In genomic region chr4:23932935-23933334, GRCh38 we compare ENCODE assay signal across 16 cellular contexts. TPM values are rescaled to one million over a fixed set of nuclear protein-coding genes. Genes with fewer than 3 reads are reported as not detected.
DNase-seq lines count a peak whose midpoint lies in the region; ATAC-seq, FAIRE-seq and TF ChIP-seq lines count a peak whose summit lies in the region.
"Had no signal": no experiment of that assay in that cellular context is flagged by ENCODE, and none has a peak within 500 bp of the region (broad histone marks: within the 10 kb centered on the region; RNA-seq: fewer than 3 reads in every experiment).

No MANE protein-coding gene starts in this region.

- H3K27ac ChIP-seq in fibroblast of lung (ENCODE audit: insufficient read depth, low read length), result no peak overlapping the region
- H3K27ac ChIP-seq in neural progenitor cell, result no peak overlapping the region
- no peak overlapping the region for H3K27ac ChIP-seq in HepG2 (ENCODE audit: extremely low read length, insufficient read depth, low read length)

- in situ Hi-C loops in HepG2 (cut with HindIII; ENCODE audit: extremely low pct_ligation_motif_present, low pct_unique_long_range_greater_than_20kb), result no loop called here

- peaks cover 7% of the 10 kb centered on the region for H3K4me1 ChIP-seq in fibroblast of lung (ENCODE audit: control insufficient read depth, extremely low read depth, insufficient read depth, low read length)
- H3K4me1 ChIP-seq in neural progenitor cell, result peaks cover 11% of the 10 kb centered on the region
- H3K4me1 ChIP-seq in HepG2 (ENCODE audit: insufficient read depth, low read length), result peaks cover 20% of the 10 kb centered on the region

- BruUV-seq in HepG2 (replicated peaks; lab: Mats Ljungman, UMichigan), result no TSS peak

- H4K20me1 ChIP-seq in fibroblast of lung (ENCODE audit: control insufficient read depth, extremely low read depth, insufficient read depth, low read length) (no peaks in the 10 kb centered on the region), neural progenitor cell (ENCODE audit: low read depth) (no peaks in the 10 kb centered on the region), HepG2 (ENCODE audit: insufficient read depth, low read length) (no peaks in the 10 kb centered on the region)

- no peak overlapping the region for H3K27ac Mint-ChIP-seq in neural progenitor cell
- H3K27ac Mint-ChIP-seq: activated CD4-positive, alpha-beta T cell treated with anti-CD3 and anti-CD28 coated beads, Interleukin-2, amount 10 ng/mL, durations not matched to agents 7 days and 5 days; CD4-positive, alpha-beta memory T cell; immature natural killer cell; stimulated activated naive CD8-positive, alpha-beta T cell treated with anti-CD3 and anti-CD28 coated beads, Interleukin-15, Interleukin-2, amounts not matched to agents 100 ng/mL and 50 ng/mL, for 24 hours had no signal

- peaks cover 2% of the 10 kb centered on the region for H3K36me3 Mint-ChIP-seq in neural progenitor cell
- H3K36me3 Mint-ChIP-seq: CD4-positive, alpha-beta memory T cell; immature natural killer cell had no signal

- no peak for TF ChIP-seq POLR2A in HepG2 (IDR thresholded peaks at IDR 0.05; ENCODE audit: insufficient read depth in 1 of 2, low read depth in 2 of 2, low read length in 2 of 2)

- H3K4me3 ChIP-seq in MG63 (no peak overlapping the region), fibroblast of lung (replicated peaks in 1 of 4; ENCODE audit: control extremely low read depth in 1 of 4, insufficient read depth in 1 of 4, low read depth in 3 of 4, low read length in 4 of 4) (no peak overlapping the region), neural progenitor cell (no peak overlapping the region), HepG2 (replicated peaks in 1 of 3; ENCODE audit: insufficient read depth in 1 of 3, low read depth in 2 of 3, low read length in 3 of 3) (no peak overlapping the region)

- H3K36me3 ChIP-seq in MG63 (no peaks in the 10 kb centered on the region), fibroblast of lung (ENCODE audit: control insufficient read depth, insufficient read depth, low read length) (no peaks in the 10 kb centered on the region), neural progenitor cell (no peaks in the 10 kb centered on the region), HepG2 (replicated peaks in 1 of 2; ENCODE audit: control insufficient read depth in 1 of 2, insufficient read depth in 2 of 2, low read length in 2 of 2) (no peaks in the 10 kb centered on the region)

- H3K9me3 ChIP-seq in MG63 (no peaks in the 10 kb centered on the region), fibroblast of lung (ENCODE audit: control insufficient read depth, insufficient read depth, low read depth, low read length) (no peaks in the 10 kb centered on the region), neural progenitor cell (ENCODE audit: low read depth) (no peaks in the 10 kb centered on the region), HepG2 (ENCODE audit: low read length) (peaks cover 15% of the 10 kb centered on the region)
- H3K9me3 ChIP-seq: SK-N-SH had no signal

- FAIRE-seq in HepG2 (lab: Jason Lieb, UNC), result no peak

- H3K27me3 ChIP-seq in MG63, result no peaks in the 10 kb centered on the region
- no peaks in the 10 kb centered on the region for H3K27me3 ChIP-seq in fibroblast of lung (ENCODE audit: control insufficient read depth, insufficient read depth, low read length)
- no peaks in the 10 kb centered on the region for H3K27me3 ChIP-seq in neural progenitor cell
- H3K27me3 ChIP-seq in HepG2 (ENCODE audit: control insufficient read depth in 1 of 2, insufficient read depth in 2 of 2, low read length in 2 of 2), result peaks cover 0 to 1% of the 10 kb centered on the region in 2 experiments; a peak in 1 of 5 replicates

- H2AFZ ChIP-seq in fibroblast of lung (ENCODE audit: low read length), result no peak overlapping the region
- peak overlapping the region; percentile 28 for H2AFZ ChIP-seq in neural progenitor cell (replicated peaks)
- H2AFZ ChIP-seq in HepG2 (ENCODE audit: low read length), result no peak overlapping the region

- H3K9ac ChIP-seq in fibroblast of lung (ENCODE audit: insufficient read depth, low read length) (no peak overlapping the region), neural progenitor cell (no peak overlapping the region), HepG2 (ENCODE audit: insufficient read depth, low read depth, low read length) (no peak overlapping the region)
- H3K9ac ChIP-seq: SK-N-SH had no signal

- no peaks in the 10 kb centered on the region for H3K27me3 Mint-ChIP-seq in neural progenitor cell (ENCODE audit: insufficient read depth, low read depth)
- H3K27me3 Mint-ChIP-seq: activated CD4-positive, alpha-beta T cell treated with anti-CD3 and anti-CD28 coated beads, Interleukin-2, amount 10 ng/mL, durations not matched to agents 7 days and 5 days; CD4-positive, alpha-beta memory T cell; stimulated activated naive CD8-positive, alpha-beta T cell treated with anti-CD3 and anti-CD28 coated beads, Interleukin-15, Interleukin-2, amounts not matched to agents 100 ng/mL and 50 ng/mL, for 24 hours had no signal

- peak; percentile 56 for DNase-seq in AG20443 (ENCODE audit: low spot score)
- peak; percentile 7 for DNase-seq in MG63
- peak; percentile 60 to 77 for DNase-seq in fibroblast of lung (ENCODE audit: low read depth in 2 of 2)
- peak; percentile 36 for DNase-seq in neural progenitor cell (ENCODE audit: low spot score)
- DNase-seq in NCI-H345 (lab: John Stamatoyannopoulos, UW), result no peak
- DNase-seq in HepG2 (ENCODE audit: low spot score), result no peak
- no peak for DNase-seq in NCI-H1436 treated with DMSO at 0.1 percent for 48 hours (lab: John Stamatoyannopoulos, UW)
- DNase-seq: activated CD4-positive, alpha-beta T cell treated with anti-CD3 and anti-CD28 coated beads, Interleukin-2, amount 10 ng/mL, durations not matched to agents 7 days and 5 days; activated gamma-delta T cell; CD4-positive, alpha-beta memory T cell; immature natural killer cell; NCI-H526; SK-N-SH; stimulated activated CD4-positive, alpha-beta T cell treated with anti-CD3 and anti-CD28 coated beads, Interleukin-4, amount 100 ng/mL, for 1 hour had no signal

- peaks cover 15% of the 10 kb centered on the region for H3F3A ChIP-seq in neural progenitor cell (ENCODE audit: low read depth)

- H3K79me2 ChIP-seq in fibroblast of lung (ENCODE audit: control insufficient read depth, insufficient read depth, low read length) (no peaks in the 10 kb centered on the region), neural progenitor cell (ENCODE audit: low read depth) (no peaks in the 10 kb centered on the region), HepG2 (ENCODE audit: insufficient read depth, low read length) (no peaks in the 10 kb centered on the region)

- TF ChIP-seq EP300 in HepG2 (IDR thresholded peaks at IDR 0.05; ENCODE audit: low read depth in 2 of 2, low read length in 2 of 2) (no peak), HepG2 (CRISPR knock-in tag; IDR thresholded peaks at IDR 0.05; ENCODE audit: borderline replicate concordance) (no peak)

- H3K4me2 ChIP-seq in fibroblast of lung (ENCODE audit: extremely low read depth, insufficient read depth, low read length) (no peak overlapping the region), neural progenitor cell (no peak overlapping the region), HepG2 (ENCODE audit: low read depth, low read length) (no peak overlapping the region)
- H3K4me2 ChIP-seq: SK-N-SH had no signal

- no peak overlapping the region for H3K4me3 Mint-ChIP-seq in neural progenitor cell
- H3K4me3 Mint-ChIP-seq: activated CD4-positive, alpha-beta T cell treated with anti-CD3 and anti-CD28 coated beads, Interleukin-2, amount 10 ng/mL, durations not matched to agents 7 days and 5 days; CD4-positive, alpha-beta memory T cell; immature natural killer cell; stimulated activated naive CD8-positive, alpha-beta T cell treated with anti-CD3 and anti-CD28 coated beads, Interleukin-15, Interleukin-2, amounts not matched to agents 100 ng/mL and 50 ng/mL, for 24 hours had no signal

- intact Hi-C loops in HepG2 (cut with micrococcal nuclease; ENCODE audit: unreplicated experiment), result no loop called here

- TF ChIP-seq CTCF in fibroblast of lung (conservative IDR thresholded peaks at IDR 0.05 in 1 of 2, IDR thresholded peaks at IDR 0.05 in 1 of 2; ENCODE audit: low read depth in 1 of 2, low read length in 2 of 2) (peak; percentile 56), neural progenitor cell (IDR thresholded peaks at IDR 0.05) (peak; percentile 51), HepG2 (CRISPR knock-in tag; IDR thresholded peaks at IDR 0.05) (no peak)

- no peak for ATAC-seq in GM21717 (IDR thresholded peaks at IDR 0.05; ENCODE audit: unreplicated experiment)
- no peak for ATAC-seq in HepG2

- no peak for TF ChIP-seq RAD21 in HepG2 (CRISPR knock-in tag; IDR thresholded peaks at IDR 0.05)

- 21% methylated on average over 4 of the region's 4 CpGs for WGBS in HepG2 (ENCODE audit: low lambda C conversion rate)

- POLR2A ChIA-PET in HepG2 (lab: Yijun Ruan, JAX), result no interaction called here

- H3K4me1 Mint-ChIP-seq in neural progenitor cell, result peaks cover 18% of the 10 kb centered on the region
- H3K4me1 Mint-ChIP-seq: activated CD4-positive, alpha-beta T cell treated with anti-CD3 and anti-CD28 coated beads, Interleukin-2, amount 10 ng/mL, durations not matched to agents 7 days and 5 days; CD4-positive, alpha-beta memory T cell; immature natural killer cell had no signal

- H3K9me3 Mint-ChIP-seq in neural progenitor cell, result no peaks in the 10 kb centered on the region
- H3K9me3 Mint-ChIP-seq: activated CD4-positive, alpha-beta T cell treated with anti-CD3 and anti-CD28 coated beads, Interleukin-2, amount 10 ng/mL, durations not matched to agents 7 days and 5 days had no signal

- CTCF ChIA-PET in HepG2 (lab: Yijun Ruan, JAX; ENCODE audit: low intra/inter-chr PET ratio, low total read pairs), result no interaction called here

RNA-seq across cellular contexts. Expression of gene PPARGC1A, which starts 43.1 kb away (rescaled TPM):
- not detected in 2 replicates for total RNA-seq in MG63 (2014; rRNA removed; shearing (Covaris generic); ENCODE audit: low replicate concordance)
- 4.4 and 6.9 TPM in 2 replicates for total RNA-seq in fibroblast of lung
- 0.56 and 1.3 TPM in 2 replicates for polyA plus RNA-seq in fibroblast of lung
- 0.29 and 0.33 TPM in 2 replicates for polyA plus RNA-seq in fibroblast of lung (2012)
- 0.11 and 2.3 TPM in 2 replicates for polyA minus RNA-seq in fibroblast of lung (ENCODE audit: low replicate concordance)
- total RNA-seq in neural progenitor cell (ENCODE audit: low replicate concordance), result 1.7 and 6.6 TPM in 2 replicates
- total RNA-seq in HepG2 (2016; rRNA removed; fragmentation: Illumina TruSeq; extraction: Trizol), result 18.8 and 20.7 TPM in 2 replicates
- 2.1 and 2.8 TPM in 2 replicates for total RNA-seq in HepG2 (2016; cell fraction: cytosol; rRNA removed; fragmentation: Illumina TruSeq; extraction: Trizol; ENCODE audit: low read depth)
- 16.5 and 17.8 TPM in 2 replicates for total RNA-seq in HepG2 (2016; cell fraction: insoluble cytoplasmic fraction; rRNA removed; fragmentation: Illumina TruSeq; extraction: Trizol)
- 5.2 and 6.9 TPM in 2 replicates for total RNA-seq in HepG2 (2016; cell fraction: membrane; rRNA removed; fragmentation: Illumina TruSeq; extraction: Trizol)
- 48.8 and 51.3 TPM in 2 replicates for total RNA-seq in HepG2 (2016; cell fraction: nucleus; rRNA removed; fragmentation: Illumina TruSeq; extraction: Trizol)
- 26.3 and 37.3 TPM in 2 replicates for polyA plus RNA-seq in HepG2 (2011; rRNA removed)
- 21.3 and 25.7 TPM in 2 replicates for polyA plus RNA-seq in HepG2 (2011; cell fraction: cytosol; rRNA removed)
- polyA plus RNA-seq in HepG2 (2011; cell fraction: nucleus; rRNA removed), result 53.6 and 57.4 TPM in 2 replicates
- 18.4 and 30.5 TPM in 2 replicates for polyA plus RNA-seq in HepG2 (2012)
- polyA plus RNA-seq in HepG2 (2016; cell fraction: cytosol; fragmentation: Illumina TruSeq; extraction: Trizol; ENCODE audit: low read depth), result 1.1 TPM in 2 replicates
- polyA plus RNA-seq in HepG2 (2016; cell fraction: insoluble cytoplasmic fraction; fragmentation: Illumina TruSeq; extraction: Trizol; ENCODE audit: low read depth), result 10.3 and 10.7 TPM in 2 replicates
- polyA plus RNA-seq in HepG2 (2016; cell fraction: membrane; fragmentation: Illumina TruSeq; extraction: Trizol; ENCODE audit: low read depth), result 1.2 and 1.5 TPM in 2 replicates
- polyA plus RNA-seq in HepG2 (2016; cell fraction: nucleus; fragmentation: Illumina TruSeq; extraction: Trizol; ENCODE audit: insufficient read depth, low read depth), result 13.7 and 14.4 TPM in 2 replicates
- polyA minus RNA-seq in HepG2 (2011; rRNA and poly(A)+ RNA removed; ENCODE audit: low replicate concordance), result 26.6 and 166 TPM in 2 replicates
- 30.3 and 31.7 TPM in 2 replicates for polyA minus RNA-seq in HepG2 (2011; cell fraction: cytosol; rRNA and poly(A)+ RNA removed)
- polyA minus RNA-seq in HepG2 (2011; cell fraction: nucleus; rRNA and poly(A)+ RNA removed), result 453 and 498 TPM in 2 replicates
- total RNA-seq: activated CD4-positive, alpha-beta T cell treated with anti-CD3 and anti-CD28 coated beads, Interleukin-2, amount 10 ng/mL, durations not matched to agents 7 days and 5 days; CD4-positive, alpha-beta memory T cell had no signal
- polyA plus RNA-seq: CD4-positive, alpha-beta memory T cell; immature natural killer cell had no signal

Comparison
In these comparisons a context has a peak if more than half of its experiments do, and no peak if none do; other contexts are left out.
1. DNase-seq: peak in AG20443 (single experiment), MG63 (single experiment), fibroblast of lung (2 of 2) and neural progenitor cell (single experiment); none in NCI-H345 (single experiment), HepG2 (single experiment) and NCI-H1436 treated with DMSO at 0.1 percent for 48 hours (single experiment).